Comparison of ENCODE assay signal across 1 cellular context in the genomic region with DNA sequence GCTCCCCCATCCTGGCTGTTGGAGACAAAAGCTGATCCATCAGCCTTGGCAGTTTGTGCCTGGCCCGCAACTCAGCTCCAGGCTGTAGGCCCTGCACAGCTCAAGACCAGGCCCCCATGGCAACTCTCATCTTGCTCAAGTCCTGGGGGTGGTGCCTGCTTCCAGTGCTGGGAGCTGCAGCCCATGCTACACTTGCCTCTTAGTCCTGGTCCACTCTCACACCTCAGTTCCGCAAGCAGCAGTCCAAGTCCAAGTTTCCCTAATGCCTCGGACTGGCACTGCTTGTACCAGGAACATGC.
TF ChIP-seq lines count a peak whose summit lies in the region.

No MANE protein-coding gene starts in this region.

TF ChIP-seq in GM12878, 131 proteins besides CTCF, POLR2A, EP300 and RAD21:
- no peak for TF ChIP-seq MEF2A (IDR thresholded peaks at IDR 0.05; ENCODE audit: insufficient read depth, low read depth, low read length)
- no peak for TF ChIP-seq MTA3 (IDR thresholded peaks at IDR 0.05; ENCODE audit: borderline replicate concordance, low read length)
- TF ChIP-seq, protein P1, sequence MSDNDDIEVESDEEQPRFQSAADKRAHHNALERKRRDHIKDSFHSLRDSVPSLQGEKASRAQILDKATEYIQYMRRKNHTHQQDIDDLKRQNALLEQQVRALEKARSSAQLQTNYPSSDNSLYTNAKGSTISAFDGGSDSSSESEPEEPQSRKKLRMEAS (IDR thresholded peaks at IDR 0.05; ENCODE audit: low read depth, low read length): no peak
- TF ChIP-seq RBBP5 (conservative IDR thresholded peaks at IDR 0.05): no peak
- no peak for TF ChIP-seq SMARCA5 (IDR thresholded peaks at IDR 0.05)
- no peak for TF ChIP-seq SIN3A (IDR thresholded peaks at IDR 0.05; ENCODE audit: low read depth, low read length)
- no peak for TF ChIP-seq CHD1 (IDR thresholded peaks at IDR 0.05; ENCODE audit: low read depth, low read length)
- no peak for TF ChIP-seq BRCA1 (IDR thresholded peaks at IDR 0.05; ENCODE audit: low read depth, low read length)
- TF ChIP-seq, protein P2, sequence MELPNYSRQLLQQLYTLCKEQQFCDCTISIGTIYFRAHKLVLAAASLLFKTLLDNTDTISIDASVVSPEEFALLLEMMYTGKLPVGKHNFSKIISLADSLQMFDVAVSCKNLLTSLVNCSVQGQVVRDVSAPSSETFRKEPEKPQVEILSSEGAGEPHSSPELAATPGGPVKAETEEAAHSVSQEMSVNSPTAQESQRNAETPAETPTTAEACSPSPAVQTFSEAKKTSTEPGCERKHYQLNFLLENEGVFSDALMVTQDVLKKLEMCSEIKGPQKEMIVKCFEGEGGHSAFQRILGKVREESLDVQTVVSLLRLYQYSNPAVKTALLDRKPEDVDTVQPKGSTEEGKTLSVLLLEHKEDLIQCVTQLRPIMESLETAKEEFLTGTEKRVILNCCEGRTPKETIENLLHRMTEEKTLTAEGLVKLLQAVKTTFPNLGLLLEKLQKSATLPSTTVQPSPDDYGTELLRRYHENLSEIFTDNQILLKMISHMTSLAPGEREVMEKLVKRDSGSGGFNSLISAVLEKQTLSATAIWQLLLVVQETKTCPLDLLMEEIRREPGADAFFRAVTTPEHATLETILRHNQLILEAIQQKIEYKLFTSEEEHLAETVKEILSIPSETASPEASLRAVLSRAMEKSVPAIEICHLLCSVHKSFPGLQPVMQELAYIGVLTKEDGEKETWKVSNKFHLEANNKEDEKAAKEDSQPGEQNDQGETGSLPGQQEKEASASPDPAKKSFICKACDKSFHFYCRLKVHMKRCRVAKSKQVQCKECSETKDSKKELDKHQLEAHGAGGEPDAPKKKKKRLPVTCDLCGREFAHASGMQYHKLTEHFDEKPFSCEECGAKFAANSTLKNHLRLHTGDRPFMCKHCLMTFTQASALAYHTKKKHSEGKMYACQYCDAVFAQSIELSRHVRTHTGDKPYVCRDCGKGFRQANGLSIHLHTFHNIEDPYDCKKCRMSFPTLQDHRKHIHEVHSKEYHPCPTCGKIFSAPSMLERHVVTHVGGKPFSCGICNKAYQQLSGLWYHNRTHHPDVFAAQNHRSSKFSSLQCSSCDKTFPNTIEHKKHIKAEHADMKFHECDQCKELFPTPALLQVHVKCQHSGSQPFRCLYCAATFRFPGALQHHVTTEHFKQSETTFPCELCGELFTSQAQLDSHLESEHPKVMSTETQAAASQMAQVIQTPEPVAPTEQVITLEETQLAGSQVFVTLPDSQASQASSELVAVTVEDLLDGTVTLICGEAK (IDR thresholded peaks at IDR 0.05; ENCODE audit: borderline replicate concordance): no peak
- no peak for TF ChIP-seq POU2F2 (IDR thresholded peaks at IDR 0.05; ENCODE audit: borderline replicate concordance, low read depth, low read length)
- TF ChIP-seq RB1 (IDR thresholded peaks at IDR 0.05; ENCODE audit: borderline replicate concordance): no peak
- TF ChIP-seq BACH1 (IDR thresholded peaks at IDR 0.05; ENCODE audit: borderline replicate concordance): no peak
- no peak for TF ChIP-seq PAX5 (IDR thresholded peaks at IDR 0.05; ENCODE audit: borderline replicate concordance, low read depth, low read length)
- TF ChIP-seq ZBTB4 (CRISPR knock-in tag; IDR thresholded peaks at IDR 0.05): no peak
- no peak for TF ChIP-seq GABPA (IDR thresholded peaks at IDR 0.05; ENCODE audit: low read depth)
